ENCODE assay signal across 11 cellular contexts in genomic region chr9:37200572-37201005, GRCh38.
DNase-seq lines count a peak whose midpoint lies in the region; ATAC-seq and TF ChIP-seq lines count a peak whose summit lies in the region.
"Had no signal": no experiment of that assay in that cellular context is flagged by ENCODE, and none has a peak within 500 bp of the region (broad histone marks: within the 10 kb centered on the region; RNA-seq: fewer than 3 reads in every experiment).

No MANE protein-coding gene starts in this region.

- H2BK120ac ChIP-seq in H9 (ENCODE audit: low read depth, low read length, poor library complexity, severe bottlenecking): no peak overlapping the region

- no peak overlapping the region for H2BK15ac ChIP-seq in H9 (ENCODE audit: low read depth, low read length)

- H3K79me2 ChIP-seq in ACC112 (ENCODE audit: control insufficient read depth, insufficient read depth, low read length, unreplicated experiment) (no peaks in the 10 kb centered on the region), H9 (ENCODE audit: insufficient read depth, low read length) (no peaks in the 10 kb centered on the region; the same call in 1 of the 2 replicates)

- H3K27ac ChIP-seq in ACC112 (ENCODE audit: low read depth, low read length): peak overlapping the region; percentile 2; the same call in 1 of the 2 replicates
- no peak overlapping the region for H3K27ac ChIP-seq in H9 (ENCODE audit: insufficient read length, low read depth, low read length)
- no peak overlapping the region for H3K27ac ChIP-seq in upper lobe of left lung

- H3K4me1 Mint-ChIP-seq in H9: peaks cover 47 to 60% of the 10 kb centered on the region in 2 experiments

- H4K8ac ChIP-seq in H9 (replicated peaks; ENCODE audit: insufficient read length, low read depth, low read length): no peak overlapping the region

- no peak overlapping the region for H2AFZ ChIP-seq in ACC112 (ENCODE audit: low read length, unreplicated experiment)
- no peak overlapping the region for H2AFZ ChIP-seq in H9 (ENCODE audit: low read length)

- TF ChIP-seq CTCF in H9 (conservative IDR thresholded peaks at IDR 0.05) (no peak), fibroblast of mammary gland (conservative IDR thresholded peaks at IDR 0.05; ENCODE audit: control insufficient read depth, insufficient read depth, low read depth, low read length) (no peak), upper lobe of left lung (IDR thresholded peaks at IDR 0.05) (no peak)

- no peak overlapping the region for H2AK5ac ChIP-seq in H9 (ENCODE audit: insufficient read length, low read length)

- H3K23ac ChIP-seq in H9 (ENCODE audit: insufficient read length, low read depth, low read length): no peak overlapping the region

- no CpG with 5 or more reads among the region's 1 CpG for WGBS in H9 (ENCODE audit: extremely low coverage, insufficient read length, low lambda C conversion rate)
- 86 to 98% methylated on average over 1 of the region's 1 CpG for whole genome bisulfite sequencing in upper lobe of left lung, 2 donors

- TF ChIP-seq EP300 in upper lobe of left lung (IDR thresholded peaks at IDR 0.05): no peak

- TF ChIP-seq POLR2A in upper lobe of left lung (IDR thresholded peaks at IDR 0.05): no peak

- DNase-seq in H9 (no peak), SKM-1 treated with dmso at 0.1 percent for 144 hours (lab: John Stamatoyannopoulos, UW; ENCODE audit: unreplicated experiment) (peak; percentile 23), fibroblast of mammary gland (ENCODE audit: low read depth) (peak; percentile 35), midbrain (lab: John Stamatoyannopoulos, UW) (no peak), upper lobe of left lung (no peak), NCI-H1436 treated with DMSO at 0.1 percent for 48 hours (lab: John Stamatoyannopoulos, UW) (no peak)
- DNase-seq: MG63 had no signal

- H3K79me1 ChIP-seq in H9 (ENCODE audit: insufficient read depth, low read depth, low read length, poor library complexity, severe bottlenecking): no peaks in the 10 kb centered on the region

- H3K9me3 ChIP-seq in H9 (ENCODE audit: control insufficient read depth, low read depth, low read length) (no peaks in the 10 kb centered on the region), upper lobe of left lung (no peaks in the 10 kb centered on the region)
- H3K9me3 ChIP-seq: MG63 had no signal

- H3K4me1 ChIP-seq in ACC112 (ENCODE audit: control insufficient read depth, insufficient read depth, low read length, unreplicated experiment) (peaks cover 37% of the 10 kb centered on the region), H9 (ENCODE audit: insufficient read depth, low read length) (peaks cover 9% of the 10 kb centered on the region; the same call in 1 of the 2 replicates), upper lobe of left lung (peaks cover 0 to 20% (median 16%) of the 10 kb centered on the region in 4 donors)

- H3K27ac Mint-ChIP-seq in H9: peak overlapping the region; percentile 5 to 86 (median 67); a peak in 5 of 7 replicates

- H3K36me3 Mint-ChIP-seq in H9 (ENCODE audit: insufficient read depth in 1 of 3, low read depth in 3 of 3): peaks cover 12 to 14% (median 13%) of the 10 kb centered on the region in 3 experiments

- no peak overlapping the region for H3T11ph ChIP-seq in H9 (ENCODE audit: low read length)

- H3K4me3 Mint-ChIP-seq in H9: no peak overlapping the region; a peak in 1 of 5 replicates
- H3K4me3 Mint-ChIP-seq: brain; T-helper 1 cell treated with Interleukin-12 subunit alpha and Interleukin-12 subunit beta and Interleukin-4 antibody, amounts not matched to agents 30 μg/mL and 1 μg/mL, for 36 hours had no signal

- H3K27me3 ChIP-seq in ACC112 (ENCODE audit: insufficient read depth, low read length) (no peaks in the 10 kb centered on the region), H9 (ENCODE audit: insufficient read depth, low read length) (no peaks in the 10 kb centered on the region), upper lobe of left lung (no peaks in the 10 kb centered on the region)
- H3K27me3 ChIP-seq: MG63 had no signal

- H3K9me3 Mint-ChIP-seq in H9: peaks cover 11 to 13% of the 10 kb centered on the region in 2 experiments

- no peak overlapping the region for H2BK5ac ChIP-seq in H9 (ENCODE audit: insufficient read length, low read length)

- H4K5ac ChIP-seq in H9 (ENCODE audit: insufficient read length, low read depth, low read length): no peak overlapping the region

- H2BK20ac ChIP-seq in H9 (ENCODE audit: low read depth, low read length, poor library complexity, severe bottlenecking): no peak overlapping the region

- ATAC-seq in HG02798 (IDR thresholded peaks at IDR 0.05; ENCODE audit: poor library complexity, unreplicated experiment) (no peak), upper lobe of left lung (ENCODE audit: low FRiP score in 2 of 2) (no peak)

- H3K4me3 ChIP-seq in ACC112 (ENCODE audit: low read depth, low read length) (no peak overlapping the region), fibroblast of mammary gland (ENCODE audit: control insufficient read depth, low read depth, low read length) (no peak overlapping the region), upper lobe of left lung (no peak overlapping the region)
- H3K4me3 ChIP-seq: MG63 had no signal

- H3K36me3 ChIP-seq in ACC112 (ENCODE audit: insufficient read depth, low read length) (no peaks in the 10 kb centered on the region; the same call in 1 of the 2 replicates), upper lobe of left lung (no peaks in the 10 kb centered on the region)
- H3K36me3 ChIP-seq: MG63 had no signal

- H3K27me3 Mint-ChIP-seq in H9 (ENCODE audit: low read depth): no peaks in the 10 kb centered on the region; the same call in 1 of the 2 replicates
- H3K27me3 Mint-ChIP-seq: brain had no signal

- no peak overlapping the region for H4K91ac ChIP-seq in H9 (ENCODE audit: insufficient read length, low read depth, low read length)

- no peak overlapping the region for H3K18ac ChIP-seq in H9 (ENCODE audit: insufficient read length, low read depth, low read length)

- no peaks in the 10 kb centered on the region for H3K23me2 ChIP-seq in H9 (ENCODE audit: insufficient read length, low read depth, low read length, poor library complexity, severe bottlenecking)

- H3K9ac ChIP-seq in H9 (ENCODE audit: extremely low read depth, insufficient read length, low read length): no peak overlapping the region

- H2BK12ac ChIP-seq in H9 (ENCODE audit: insufficient read length, low read depth, low read length): no peak overlapping the region

- H3K4ac ChIP-seq in H9 (ENCODE audit: low read depth, low read length): no peak overlapping the region

- no peak overlapping the region for H3K14ac ChIP-seq in H9 (ENCODE audit: insufficient read depth, low read length)

- H3K56ac ChIP-seq in H9 (ENCODE audit: insufficient read length, low read depth, low read length): no peak overlapping the region

- no peak overlapping the region for H3K4me2 ChIP-seq in H9 (ENCODE audit: insufficient read depth, insufficient read length, low read length)

- no peaks in the 10 kb centered on the region for H4K20me1 ChIP-seq in H9 (ENCODE audit: control insufficient read depth, insufficient read depth, insufficient read length)

Comparison
In these comparisons a context has a peak if more than half of its experiments do, and no peak if none do; other contexts are left out.
1. DNase-seq: peak in SKM-1 treated with dmso at 0.1 percent for 144 hours (single experiment) and fibroblast of mammary gland (single experiment); none in H9 (single experiment), midbrain (single experiment), upper lobe of left lung (0 of 2) and NCI-H1436 treated with DMSO at 0.1 percent for 48 hours (single experiment).